In genomic region chr11:2301631-2302272, GRCh38 we compare ENCODE assay signal across 1 cellular context.
TF ChIP-seq lines count a peak whose summit lies in the region.

TSS of gene C11orf21 (minus strand) at chr11:2301918. CDS start at chr11:2301808, 110 bp downstream.
TSS of gene TSPAN32 (plus strand) at chr11:2302013. CDS start at chr11:2302150, 137 bp downstream.

TF ChIP-seq in K562, 482 proteins besides CTCF, POLR2A, EP300 and RAD21 (continued from another document and continues in another):
- TF ChIP-seq, protein P1, sequence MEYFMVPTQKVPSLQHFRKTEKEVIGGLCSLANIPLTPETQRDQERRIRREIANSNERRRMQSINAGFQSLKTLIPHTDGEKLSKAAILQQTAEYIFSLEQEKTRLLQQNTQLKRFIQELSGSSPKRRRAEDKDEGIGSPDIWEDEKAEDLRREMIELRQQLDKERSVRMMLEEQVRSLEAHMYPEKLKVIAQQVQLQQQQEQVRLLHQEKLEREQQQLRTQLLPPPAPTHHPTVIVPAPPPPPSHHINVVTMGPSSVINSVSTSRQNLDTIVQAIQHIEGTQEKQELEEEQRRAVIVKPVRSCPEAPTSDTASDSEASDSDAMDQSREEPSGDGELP (CRISPR knock-in tag; IDR thresholded peaks at IDR 0.05; ENCODE audit: borderline replicate concordance), result peak; percentile 98
- TF ChIP-seq ATF1 (CRISPR knock-in tag; IDR thresholded peaks at IDR 0.05), result no peak
- no peak for TF ChIP-seq ATF1 (tag; IDR thresholded peaks at IDR 0.05)
- TF ChIP-seq NFATC3 (IDR thresholded peaks at IDR 0.05), result no peak
- TF ChIP-seq, protein P2, sequence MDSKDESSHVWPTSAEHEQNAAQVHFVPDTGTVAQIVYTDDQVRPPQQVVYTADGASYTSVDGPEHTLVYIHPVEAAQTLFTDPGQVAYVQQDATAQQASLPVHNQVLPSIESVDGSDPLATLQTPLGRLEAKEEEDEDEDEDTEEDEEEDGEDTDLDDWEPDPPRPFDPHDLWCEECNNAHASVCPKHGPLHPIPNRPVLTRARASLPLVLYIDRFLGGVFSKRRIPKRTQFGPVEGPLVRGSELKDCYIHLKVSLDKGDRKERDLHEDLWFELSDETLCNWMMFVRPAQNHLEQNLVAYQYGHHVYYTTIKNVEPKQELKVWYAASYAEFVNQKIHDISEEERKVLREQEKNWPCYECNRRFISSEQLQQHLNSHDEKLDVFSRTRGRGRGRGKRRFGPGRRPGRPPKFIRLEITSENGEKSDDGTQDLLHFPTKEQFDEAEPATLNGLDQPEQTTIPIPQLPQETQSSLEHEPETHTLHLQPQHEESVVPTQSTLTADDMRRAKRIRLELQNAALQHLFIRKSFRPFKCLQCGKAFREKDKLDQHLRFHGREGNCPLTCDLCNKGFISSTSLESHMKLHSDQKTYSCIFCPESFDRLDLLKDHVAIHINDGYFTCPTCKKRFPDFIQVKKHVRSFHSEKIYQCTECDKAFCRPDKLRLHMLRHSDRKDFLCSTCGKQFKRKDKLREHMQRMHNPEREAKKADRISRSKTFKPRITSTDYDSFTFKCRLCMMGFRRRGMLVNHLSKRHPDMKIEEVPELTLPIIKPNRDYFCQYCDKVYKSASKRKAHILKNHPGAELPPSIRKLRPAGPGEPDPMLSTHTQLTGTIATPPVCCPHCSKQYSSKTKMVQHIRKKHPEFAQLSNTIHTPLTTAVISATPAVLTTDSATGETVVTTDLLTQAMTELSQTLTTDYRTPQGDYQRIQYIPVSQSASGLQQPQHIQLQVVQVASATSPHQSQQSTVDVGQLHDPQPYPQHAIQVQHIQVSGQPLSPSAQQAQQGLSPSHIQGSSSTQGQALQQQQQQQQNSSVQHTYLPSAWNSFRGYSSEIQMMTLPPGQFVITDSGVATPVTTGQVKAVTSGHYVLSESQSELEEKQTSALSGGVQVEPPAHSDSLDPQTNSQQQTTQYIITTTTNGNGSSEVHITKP (IDR thresholded peaks at IDR 0.05; ENCODE audit: partially characterized antibody), result no peak
- TF ChIP-seq CEBPB (tag; IDR thresholded peaks at IDR 0.05), result 0 out of 2 replicates have a peak, but pooled peaks have one; percentile 19
- TF ChIP-seq, protein P3, sequence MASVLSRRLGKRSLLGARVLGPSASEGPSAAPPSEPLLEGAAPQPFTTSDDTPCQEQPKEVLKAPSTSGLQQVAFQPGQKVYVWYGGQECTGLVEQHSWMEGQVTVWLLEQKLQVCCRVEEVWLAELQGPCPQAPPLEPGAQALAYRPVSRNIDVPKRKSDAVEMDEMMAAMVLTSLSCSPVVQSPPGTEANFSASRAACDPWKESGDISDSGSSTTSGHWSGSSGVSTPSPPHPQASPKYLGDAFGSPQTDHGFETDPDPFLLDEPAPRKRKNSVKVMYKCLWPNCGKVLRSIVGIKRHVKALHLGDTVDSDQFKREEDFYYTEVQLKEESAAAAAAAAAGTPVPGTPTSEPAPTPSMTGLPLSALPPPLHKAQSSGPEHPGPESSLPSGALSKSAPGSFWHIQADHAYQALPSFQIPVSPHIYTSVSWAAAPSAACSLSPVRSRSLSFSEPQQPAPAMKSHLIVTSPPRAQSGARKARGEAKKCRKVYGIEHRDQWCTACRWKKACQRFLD (CRISPR knock-in tag; IDR thresholded peaks at IDR 0.05), result no peak
- TF ChIP-seq ZNF436 (CRISPR knock-in tag; IDR thresholded peaks at IDR 0.05), result no peak
- TF ChIP-seq ZNF140 (CRISPR knock-in tag; IDR thresholded peaks at IDR 0.05), result no peak
- TF ChIP-seq NFE2L1 (tag; IDR thresholded peaks at IDR 0.05; ENCODE audit: borderline replicate concordance, low read depth), result no peak
- no peak for TF ChIP-seq KAT2B (IDR thresholded peaks at IDR 0.05; ENCODE audit: low read depth, low read length)
- TF ChIP-seq NBN (IDR thresholded peaks at IDR 0.05; ENCODE audit: low read depth), result no peak
- TF ChIP-seq, protein P4, sequence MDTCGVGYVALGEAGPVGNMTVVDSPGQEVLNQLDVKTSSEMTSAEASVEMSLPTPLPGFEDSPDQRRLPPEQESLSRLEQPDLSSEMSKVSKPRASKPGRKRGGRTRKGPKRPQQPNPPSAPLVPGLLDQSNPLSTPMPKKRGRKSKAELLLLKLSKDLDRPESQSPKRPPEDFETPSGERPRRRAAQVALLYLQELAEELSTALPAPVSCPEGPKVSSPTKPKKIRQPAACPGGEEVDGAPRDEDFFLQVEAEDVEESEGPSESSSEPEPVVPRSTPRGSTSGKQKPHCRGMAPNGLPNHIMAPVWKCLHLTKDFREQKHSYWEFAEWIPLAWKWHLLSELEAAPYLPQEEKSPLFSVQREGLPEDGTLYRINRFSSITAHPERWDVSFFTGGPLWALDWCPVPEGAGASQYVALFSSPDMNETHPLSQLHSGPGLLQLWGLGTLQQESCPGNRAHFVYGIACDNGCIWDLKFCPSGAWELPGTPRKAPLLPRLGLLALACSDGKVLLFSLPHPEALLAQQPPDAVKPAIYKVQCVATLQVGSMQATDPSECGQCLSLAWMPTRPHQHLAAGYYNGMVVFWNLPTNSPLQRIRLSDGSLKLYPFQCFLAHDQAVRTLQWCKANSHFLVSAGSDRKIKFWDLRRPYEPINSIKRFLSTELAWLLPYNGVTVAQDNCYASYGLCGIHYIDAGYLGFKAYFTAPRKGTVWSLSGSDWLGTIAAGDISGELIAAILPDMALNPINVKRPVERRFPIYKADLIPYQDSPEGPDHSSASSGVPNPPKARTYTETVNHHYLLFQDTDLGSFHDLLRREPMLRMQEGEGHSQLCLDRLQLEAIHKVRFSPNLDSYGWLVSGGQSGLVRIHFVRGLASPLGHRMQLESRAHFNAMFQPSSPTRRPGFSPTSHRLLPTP (IDR thresholded peaks at IDR 0.05; ENCODE audit: borderline replicate concordance, extremely low read depth, insufficient read length), result no peak
- TF ChIP-seq ZNF778 (CRISPR knock-in tag; IDR thresholded peaks at IDR 0.05), result no peak
- peak; percentile 65; the same call in 1 of the 2 replicates for TF ChIP-seq TGIF2 (CRISPR knock-in tag; IDR thresholded peaks at IDR 0.05)
- TF ChIP-seq FOS (IDR thresholded peaks at IDR 0.05; ENCODE audit: extremely low read depth, insufficient read length), result no peak
- TF ChIP-seq SRF (CRISPR knock-in tag; IDR thresholded peaks at IDR 0.05), result no peak
- no peak for TF ChIP-seq DACH1 (IDR thresholded peaks at IDR 0.05; ENCODE audit: partially characterized antibody)
- no peak for TF ChIP-seq NRF1 (conservative IDR thresholded peaks at IDR 0.05 in 1 of 2, IDR thresholded peaks at IDR 0.05 in 1 of 2)
- TF ChIP-seq CTCFL (IDR thresholded peaks at IDR 0.05; ENCODE audit: borderline replicate concordance, insufficient read depth, low read depth, low read length, poor library complexity, severe bottlenecking), result no peak
- no peak for TF ChIP-seq ZNF644 (tag; IDR thresholded peaks at IDR 0.05; ENCODE audit: low read depth)
- no peak for TF ChIP-seq TCF7 (IDR thresholded peaks at IDR 0.05; ENCODE audit: borderline replicate concordance)
- 0 out of 2 replicates have a peak, but pooled peaks have one; percentile 17 for TF ChIP-seq CXXC5 (CRISPR knock-in tag; IDR thresholded peaks at IDR 0.05)
- no peak for TF ChIP-seq NKRF (IDR thresholded peaks at IDR 0.05; ENCODE audit: borderline replicate concordance)
- 0 out of 2 replicates have a peak, but pooled peaks have one; percentile 28 for TF ChIP-seq MBD2 (IDR thresholded peaks at IDR 0.05; ENCODE audit: borderline replicate concordance, low read depth)
- TF ChIP-seq, protein P5, sequence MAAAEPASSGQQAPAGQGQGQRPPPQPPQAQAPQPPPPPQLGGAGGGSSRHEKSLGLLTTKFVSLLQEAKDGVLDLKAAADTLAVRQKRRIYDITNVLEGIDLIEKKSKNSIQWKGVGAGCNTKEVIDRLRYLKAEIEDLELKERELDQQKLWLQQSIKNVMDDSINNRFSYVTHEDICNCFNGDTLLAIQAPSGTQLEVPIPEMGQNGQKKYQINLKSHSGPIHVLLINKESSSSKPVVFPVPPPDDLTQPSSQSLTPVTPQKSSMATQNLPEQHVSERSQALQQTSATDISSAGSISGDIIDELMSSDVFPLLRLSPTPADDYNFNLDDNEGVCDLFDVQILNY (CRISPR knock-in tag; IDR thresholded peaks at IDR 0.05), result no peak
- no peak for TF ChIP-seq SP1 (CRISPR knock-in tag; IDR thresholded peaks at IDR 0.05)
- no peak for TF ChIP-seq CHD7 (IDR thresholded peaks at IDR 0.05; ENCODE audit: low read depth, low read length)
- peak; percentile 75 for TF ChIP-seq ETV1 (tag; conservative IDR thresholded peaks at IDR 0.05; ENCODE audit: low read depth)
- peak; percentile 60 for TF ChIP-seq MEIS2 (IDR thresholded peaks at IDR 0.05; ENCODE audit: partially characterized antibody)
